ENCODE assay signal across 8 cellular contexts in genomic region chr22:32803020-32803758, GRCh38. TPM values are rescaled to one million over a fixed set of nuclear protein-coding genes. Genes with fewer than 3 reads are reported as not detected.
DNase-seq lines count a peak whose midpoint lies in the region; ATAC-seq and TF ChIP-seq lines count a peak whose summit lies in the region.

No MANE protein-coding gene starts in this region.

- H3K27me3 ChIP-seq in MG63 (no peaks in the 10 kb centered on the region), duodenal mucosa (ENCODE audit: control insufficient read depth in 1 of 2, insufficient read depth in 2 of 2, low read length in 2 of 2) (peaks cover 18 to 32% of the 10 kb centered on the region in 2 donors), thyroid gland (no peaks in the 10 kb centered on the region)

- peaks cover 2 to 9% of the 10 kb centered on the region in 2 donors for H3K4me1 ChIP-seq in duodenal mucosa (ENCODE audit: control insufficient read depth in 1 of 2, insufficient read depth in 2 of 2, low read length in 2 of 2)
- peaks cover 50 to 56% of the 10 kb centered on the region in 2 donors for H3K4me1 ChIP-seq in thyroid gland

- H3K9me3 ChIP-seq in MG63 (no peaks in the 10 kb centered on the region), duodenal mucosa (ENCODE audit: control insufficient read depth in 1 of 2, low read length in 2 of 2) (no peaks in the 10 kb centered on the region), thyroid gland (no peaks in the 10 kb centered on the region)

- TF ChIP-seq CTCF in lower leg skin (IDR thresholded peaks at IDR 0.05), result no peak
- TF ChIP-seq CTCF in thyroid gland (IDR thresholded peaks at IDR 0.05), result no peak

- ATAC-seq in HG02938 (IDR thresholded peaks at IDR 0.05; ENCODE audit: unreplicated experiment), result no peak
- no peak for ATAC-seq in HG03521 (IDR thresholded peaks at IDR 0.05; ENCODE audit: unreplicated experiment)

- H3K9ac ChIP-seq in duodenal mucosa (ENCODE audit: low read depth in 1 of 2, low read length in 2 of 2), result peak overlapping the region; percentile 47 to 49

- DNase-seq in MG63, result peak; percentile 62
- no peak for DNase-seq in lower leg skin (ENCODE audit: low spot score in 2 of 2)
- peak; percentile 67 to 69 for DNase-seq in thyroid gland
- DNase-seq in NOMO-1 treated with DMSO at 0.1 percent for 48 hours (lab: John Stamatoyannopoulos, UW; ENCODE audit: unreplicated experiment), result no peak
- DNase-seq in cortex of kidney (lab: John Stamatoyannopoulos, UW), result no peak

- peak overlapping the region; percentile 48 for H3K27ac ChIP-seq in duodenal mucosa (ENCODE audit: low read depth, low read length)
- peak overlapping the region; percentile 78 to 90 (median 89) for H3K27ac ChIP-seq in thyroid gland

- 13 to 24% methylated on average over 9 of the region's 9 CpGs for WGBS in lower leg skin, 2 donors
- WGBS in thyroid gland, 2 donors, result 10 to 14% methylated on average over 9 of the region's 9 CpGs

- intact Hi-C loops in lower leg skin (cut with DNase I; ENCODE audit: low total_unique reads), result loop anchor here (5.0 kb wide), 1 partner anchor 271 kb away; no protein-coding TSS in a partner anchor
- intact Hi-C loops in thyroid gland (cut with DNase I), result no loop called here

- TF ChIP-seq POLR2A in lower leg skin (IDR thresholded peaks at IDR 0.05) (no peak), thyroid gland (IDR thresholded peaks at IDR 0.05) (peak in 1 of 2 donors; percentile 37)

- H3K36me3 ChIP-seq in MG63 (0 out of 2 replicates have a peak, but pooled peaks cover 7% of the 10 kb centered on the region), duodenal mucosa (ENCODE audit: control insufficient read depth in 1 of 2, insufficient read depth in 2 of 2, low read length in 2 of 2) (no peaks in the 10 kb centered on the region), thyroid gland (no peaks in the 10 kb centered on the region)

- H3K4me3 ChIP-seq in MG63 (peak overlapping the region; percentile 67), duodenal mucosa (ENCODE audit: low read depth in 1 of 2, low read length in 2 of 2) (peak overlapping the region; percentile 61 to 63), lower leg skin (ENCODE audit: low read depth, poor library complexity, severe bottlenecking) (peak overlapping the region; percentile 68), thyroid gland (replicated peaks in 1 of 3) (peak overlapping the region; percentile 8 to 80 (median 77))

RNA-seq across cellular contexts. Expression of gene TIMP3, which starts 1.7 kb away (rescaled TPM):
- 63.3 and 67.5 TPM in 2 replicates for total RNA-seq in MG63 (2014; rRNA removed; shearing (Covaris generic); ENCODE audit: low replicate concordance)
- total RNA-seq in lower leg skin (100 to 1,000 TPM in 3 of 4 donors, 10 to 100 TPM in 1; 68.1 to 381 (median 202) TPM), thyroid gland (100 to 1,000 TPM; 424 to 772 (median 543) TPM)

Comparison
In these comparisons a context has a peak if more than half of its experiments do, and no peak if none do; other contexts are left out.
1. DNase-seq: peak in MG63 (single experiment) and thyroid gland (2 of 2); none in lower leg skin (0 of 2), NOMO-1 treated with DMSO at 0.1 percent for 48 hours (single experiment) and cortex of kidney (single experiment).
2. Peak in every context shown above with its lines, with median percentiles within 50 percentile points of each other: H3K4me3 ChIP-seq.